21 cellular contexts compared by ENCODE assay signal in the genomic region with DNA sequence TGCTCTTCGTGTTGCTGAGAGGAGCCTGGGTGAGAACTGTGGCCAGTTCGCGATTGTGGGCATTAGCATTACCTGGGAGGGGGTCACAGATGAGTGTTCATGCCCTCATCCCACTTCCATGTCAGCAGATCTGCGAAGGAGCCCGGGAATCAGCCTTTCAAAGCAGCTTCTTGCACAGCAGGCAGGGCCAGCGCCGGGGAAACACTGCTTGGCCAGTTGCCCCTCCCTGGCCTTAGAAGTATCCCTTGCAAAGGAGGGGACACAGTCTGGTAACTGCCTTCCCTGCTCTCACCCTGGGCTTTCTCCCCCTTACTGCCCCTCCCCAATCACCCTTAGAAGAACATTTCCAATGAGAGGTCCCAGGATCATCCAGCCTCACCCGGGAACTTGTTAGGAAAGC. TPM values are rescaled to one million over a fixed set of nuclear protein-coding genes. Genes with fewer than 3 reads are reported as not detected.
"Had no signal": no experiment of that assay in that cellular context is flagged by ENCODE, and none has a peak within 500 bp of the region (broad histone marks: within the 10 kb centered on the region; RNA-seq: fewer than 3 reads in every experiment).

No MANE protein-coding gene starts in this region.

- H3K4me1 ChIP-seq: lower lobe of right lung, pancreas, right lobe of liver, thyroid gland had no signal

- H3K4me3 ChIP-seq: dorsolateral prefrontal cortex, lower lobe of right lung, mucosa of descending colon, pancreas, right lobe of liver, smooth muscle cell, thyroid gland had no signal

- H3K4me2 ChIP-seq: smooth muscle cell had no signal

- H3K36me3 ChIP-seq: lower lobe of right lung, pancreas, right lobe of liver, thyroid gland had no signal

- H3K9me3 ChIP-seq: lower lobe of right lung, mucosa of descending colon, pancreas, right lobe of liver, thyroid gland had no signal

- DNase-seq: cerebellar nuclear complex; dorsolateral prefrontal cortex; effector CD4-positive, alpha-beta T cell; left ventricle myocardium superior; lower lobe of right lung; mucosa of descending colon; naive thymus-derived CD8-positive, alpha-beta T cell; nephron progenitor cell; occipital lobe; pancreas; right lobe of liver; stimulated activated CD4-positive, alpha-beta T cell treated with anti-CD3 and anti-CD28 coated beads, Interleukin-12 subunit alpha, Interleukin-12 subunit beta, amount 100 ng/mL, for 4 hours; stimulated activated CD4-positive, alpha-beta T cell treated with anti-CD3 and anti-CD28 coated beads, Interleukin-1b, Interleukin-23, amount 100 ng/mL, for 48 hours; stimulated activated CD4-positive, alpha-beta T cell treated with anti-CD3 and anti-CD28 coated beads, Interleukin-4, amount 100 ng/mL, for 1 hour; stimulated activated CD8-positive, alpha-beta memory T cell treated with anti-CD3 and anti-CD28 coated beads, Interleukin-4, amount 100 ng/mL, for 48 hours; stimulated activated naive CD4-positive, alpha-beta T cell; stimulated activated naive CD8-positive, alpha-beta T cell treated with anti-CD3 and anti-CD28 coated beads, Interleukin-15, amount 100 ng/mL, for 72 hours; thyroid gland had no signal

- H3K27me3 ChIP-seq: pancreas, right lobe of liver, thyroid gland had no signal

- ATAC-seq: left ventricle myocardium superior; lower lobe of right lung; naive thymus-derived CD8-positive, alpha-beta T cell; pancreas; right lobe of liver; stimulated activated naive CD8-positive, alpha-beta T cell treated with anti-CD3 and anti-CD28 coated beads, Interleukin-15, amount 100 ng/mL, for 72 hours had no signal

- H3K27ac ChIP-seq: dorsolateral prefrontal cortex, lower lobe of right lung, pancreas, right lobe of liver, thyroid gland had no signal

RNA-seq across cellular contexts. Expression of a gene that starts 42.8 kb away (rescaled TPM):
- total RNA-seq: myocyte; naive thymus-derived CD8-positive, alpha-beta T cell had no signal
- polyA plus RNA-seq: keratinocyte; naive thymus-derived CD8-positive, alpha-beta T cell had no signal
